In the genomic region with DNA sequence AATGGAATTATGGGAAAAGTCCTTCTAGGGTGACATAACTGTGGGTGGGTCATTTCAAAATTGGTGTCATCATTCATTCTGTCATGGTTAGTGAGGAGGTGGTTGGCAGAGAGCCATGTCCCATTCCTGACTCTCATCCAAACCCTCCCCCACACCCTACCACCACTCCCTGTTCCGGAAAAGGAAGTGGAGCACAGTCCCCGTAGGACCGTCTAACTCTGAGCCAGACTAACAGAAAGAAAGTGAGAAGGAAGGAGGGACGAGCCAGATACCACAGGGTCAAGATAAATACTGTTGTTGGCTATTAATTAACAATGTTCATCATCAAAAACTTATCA, we compare ENCODE assay signal across 11 cellular contexts. TPM values are rescaled to one million over a fixed set of nuclear protein-coding genes. Genes with fewer than 3 reads are reported as not detected.
A peak's percentile ranks its signal among the peaks of the same experiment; 100 is the strongest.
DNase-seq lines count a peak whose midpoint lies in the region; ATAC-seq, FAIRE-seq and TF ChIP-seq lines count a peak whose summit lies in the region.
"Had no signal": no experiment of that assay in that cellular context is flagged by ENCODE, and none has a peak within 500 bp of the region (broad histone marks: within the 10 kb centered on the region; RNA-seq: fewer than 3 reads in every experiment).

No MANE protein-coding gene starts in this region.

- 14 to 35% methylated on average over 4 of the region's 4 CpGs for WGBS in pancreas, 2 donors

- intact Hi-C loops in pancreas (cut with DNase I) (no loop called here), head of caudate nucleus (cut with DNase I) (no loop called here)

- peak; percentile 47 for DNase-seq in HCEC 1CT
- peak; percentile 75 for DNase-seq in RKO (ENCODE audit: low spot score)
- DNase-seq in fibroblast of pulmonary artery (ENCODE audit: low read depth), result peak; percentile 79
- peak in 3 of 6 donors; percentile 36 to 67 (median 40) for DNase-seq in pancreas
- DNase-seq in head of caudate nucleus, result no peak
- no peak for DNase-seq in GOT3 (lab: John Stamatoyannopoulos, UW)
- DNase-seq: esophagus squamous epithelium, NCI-H510A, nephron progenitor cell had no signal

- H3K27ac ChIP-seq in pancreas, result no peak overlapping the region
- H3K27ac ChIP-seq: esophagus squamous epithelium had no signal

- TF ChIP-seq CTCF in fibroblast of pulmonary artery (IDR thresholded peaks at IDR 0.05; ENCODE audit: low read length, missing control alignments), result no peak
- no peak for TF ChIP-seq CTCF in pancreas (IDR thresholded peaks at IDR 0.05)

- no peaks in the 10 kb centered on the region for H3K27me3 ChIP-seq in pancreas

- H3K36me3 ChIP-seq in pancreas, result no peaks in the 10 kb centered on the region
- H3K36me3 ChIP-seq: esophagus squamous epithelium had no signal

- H3K4me1 ChIP-seq in pancreas, result peaks cover 0 to 5% (median 0%) of the 10 kb centered on the region in 3 donors

- ATAC-seq in pancreas, result peak; percentile 71 to 87 (median 82)
- no peak for ATAC-seq in GM18517 (IDR thresholded peaks at IDR 0.05; ENCODE audit: unreplicated experiment)
- ATAC-seq in HG02798 (IDR thresholded peaks at IDR 0.05; ENCODE audit: poor library complexity, unreplicated experiment), result no peak

- FAIRE-seq in pancreas (lab: Jason Lieb, UNC), result no peak

- no peak overlapping the region for H3K4me3 ChIP-seq in fibroblast of pulmonary artery (replicated peaks; ENCODE audit: low read depth, low read length)
- H3K4me3 ChIP-seq in pancreas, result no peak overlapping the region
- H3K4me3 ChIP-seq: esophagus squamous epithelium had no signal

- no peaks in the 10 kb centered on the region for H3K9me3 ChIP-seq in pancreas
- H3K9me3 ChIP-seq: esophagus squamous epithelium had no signal

RNA-seq across cellular contexts. Expression of gene TRIM10, which starts 4.8 kb away (rescaled TPM):
- under 1 TPM in 1 of 6 donors, not detected in 5; 0.03 TPM for total RNA-seq in pancreas
- under 1 TPM in 1 of 2 donors, not detected in 1; 0.02 TPM for polyA plus RNA-seq in pancreas
- total RNA-seq: esophagus squamous epithelium had no signal

RNA-seq across cellular contexts. Expression of gene TRIM15, which starts 7.1 kb away (rescaled TPM):
- under 1 TPM in 4 of 6 donors, not detected in 2; 0.12 to 0.35 (median 0.20) TPM for total RNA-seq in pancreas
- under 1 TPM in 1 of 2 donors, not detected in 1; 0.16 TPM for polyA plus RNA-seq in pancreas
- total RNA-seq: esophagus squamous epithelium had no signal

RNA-seq across cellular contexts. Expression of gene TRIM40, which starts 20.3 kb away (rescaled TPM):
- total RNA-seq in pancreas, result not detected
- not detected for polyA plus RNA-seq in pancreas
- total RNA-seq: esophagus squamous epithelium had no signal

RNA-seq across cellular contexts. Expression of gene TRIM31, which starts 43.3 kb away (rescaled TPM):
- under 1 TPM in 5 of 6 donors, not detected in 1; 0.14 to 0.22 (median 0.16) TPM for total RNA-seq in pancreas
- under 1 TPM; 0.15 to 0.19 TPM for polyA plus RNA-seq in pancreas

RNA-seq across cellular contexts. Expression of gene TRIM26, which starts 57.0 kb away (rescaled TPM):
- total RNA-seq in pancreas, result 10 to 100 TPM; 12.1 to 25.3 (median 18.7) TPM
- polyA plus RNA-seq in pancreas, result 10 to 100 TPM; 24.6 to 25.8 TPM

Comparison
In these comparisons a context has a peak if more than half of its experiments do, and no peak if none do; other contexts are left out.
1. DNase-seq: peak in HCEC 1CT (single experiment), RKO (single experiment) and fibroblast of pulmonary artery (single experiment); none in head of caudate nucleus (0 of 42) and GOT3 (single experiment).
2. ATAC-seq: peak in pancreas (4 of 4); none in GM18517 (single experiment) and HG02798 (single experiment).